In genomic region chr6:137926985-137927384, GRCh38 we compare ENCODE assay signal across 13 cellular contexts. TPM values are rescaled to one million over a fixed set of nuclear protein-coding genes. Genes with fewer than 3 reads are reported as not detected.
A peak's percentile ranks its signal among the peaks of the same experiment; 100 is the strongest.
DNase-seq lines count a peak whose midpoint lies in the region; ATAC-seq, FAIRE-seq and TF ChIP-seq lines count a peak whose summit lies in the region.
"Had no signal": no experiment of that assay in that cellular context is flagged by ENCODE, and none has a peak within 500 bp of the region (broad histone marks: within the 10 kb centered on the region; RNA-seq: fewer than 3 reads in every experiment).

No MANE protein-coding gene starts in this region.

- H3K27me3 ChIP-seq in OCI-LY3 (ENCODE audit: low read depth, low read length), result no peaks in the 10 kb centered on the region
- H3K27me3 ChIP-seq in GM12878 (replicated peaks in 1 of 2; ENCODE audit: control insufficient read depth in 2 of 2, insufficient read depth in 2 of 2, low read length in 1 of 2), result no peaks in the 10 kb centered on the region
- no peaks in the 10 kb centered on the region for H3K27me3 ChIP-seq in smooth muscle cell (ENCODE audit: low read depth)
- H3K27me3 ChIP-seq: ovary had no signal

- no peaks in the 10 kb centered on the region for H3F3A ChIP-seq in smooth muscle cell (ENCODE audit: low read depth)

- H3K4me1 ChIP-seq in OCI-LY3 (ENCODE audit: low read length) (peaks cover 92% of the 10 kb centered on the region), GM12878 (ENCODE audit: control insufficient read depth, insufficient read depth, low read length) (peaks cover 62% of the 10 kb centered on the region), smooth muscle cell (ENCODE audit: low read depth) (peaks cover 20% of the 10 kb centered on the region), kidney (ENCODE audit: control insufficient read depth in 1 of 2, insufficient read depth in 1 of 2, low read depth in 1 of 2, low read length in 2 of 2) (no peaks in the 10 kb centered on the region)

- no peaks in the 10 kb centered on the region for H3K27me3 Mint-ChIP-seq in activated CD8-positive, alpha-beta memory T cell treated with anti-CD3 and anti-CD28 coated beads, Interleukin-2, amount 10 ng/mL, durations not matched to agents 7 days and 5 days
- no peaks in the 10 kb centered on the region for H3K27me3 Mint-ChIP-seq in Calu3 (ENCODE audit: unreplicated experiment)
- H3K27me3 Mint-ChIP-seq: type B pancreatic cell had no signal

- peaks cover 7% of the 10 kb centered on the region for H3K36me3 Mint-ChIP-seq in activated CD8-positive, alpha-beta memory T cell treated with anti-CD3 and anti-CD28 coated beads, Interleukin-2, amount 10 ng/mL, durations not matched to agents 7 days and 5 days
- peaks cover 4% of the 10 kb centered on the region for H3K36me3 Mint-ChIP-seq in Calu3 (ENCODE audit: insufficient read depth, unreplicated experiment)
- H3K36me3 Mint-ChIP-seq: type B pancreatic cell had no signal

- intact Hi-C loops in GM12878 (cut with micrococcal nuclease; ENCODE audit: unreplicated experiment), result loop anchor here (1.0 to 10.0 kb wide), 6 partner anchors 13 to 825 kb away; no protein-coding TSS in a partner anchor
- intact Hi-C loops in kidney (cut with DNase I), result no loop called here
- intact Hi-C loops in Calu3 (cut with micrococcal nuclease; ENCODE audit: unreplicated experiment), result no loop called here

- ATAC-seq in activated CD8-positive, alpha-beta memory T cell treated with anti-CD3 and anti-CD28 coated beads, Interleukin-2, amount 10 ng/mL, durations not matched to agents 7 days and 5 days, result no peak
- no peak for ATAC-seq in GM12878

- H3K36me3 ChIP-seq in OCI-LY3 (replicated peaks; ENCODE audit: low read depth, low read length), result no peaks in the 10 kb centered on the region
- H3K36me3 ChIP-seq in GM12878 (ENCODE audit: control insufficient read depth in 2 of 2, insufficient read depth in 2 of 2, low read length in 1 of 2), result no peaks in the 10 kb centered on the region
- no peaks in the 10 kb centered on the region for H3K36me3 ChIP-seq in smooth muscle cell (ENCODE audit: low read depth)
- H3K36me3 ChIP-seq in kidney (ENCODE audit: control insufficient read depth in 1 of 2, insufficient read depth in 2 of 2, low read length in 2 of 2), result no peaks in the 10 kb centered on the region
- H3K36me3 ChIP-seq: ovary had no signal

- TF ChIP-seq CTCF in OCI-LY3 (IDR thresholded peaks at IDR 0.05; ENCODE audit: low read depth, low read length), result no peak
- no peak for TF ChIP-seq CTCF in GM12878 (IDR thresholded peaks at IDR 0.05 in 2 of 3, conservative IDR thresholded peaks at IDR 0.05 in 1 of 3; ENCODE audit: control insufficient read depth in 2 of 3, extremely low read depth in 1 of 3, insufficient read depth in 1 of 3, low read depth in 3 of 3, low read length in 3 of 3)
- TF ChIP-seq CTCF in smooth muscle cell (IDR thresholded peaks at IDR 0.05; ENCODE audit: borderline replicate concordance, insufficient read depth, poor library complexity, severe bottlenecking), result no peak
- no peak for TF ChIP-seq CTCF in kidney (IDR thresholded peaks at IDR 0.05; ENCODE audit: borderline replicate concordance, extremely low read depth, insufficient read depth)
- TF ChIP-seq CTCF in Calu3 (IDR thresholded peaks at IDR 0.05; ENCODE audit: unreplicated experiment), result no peak

- FAIRE-seq in GM12878 (lab: Jason Lieb, UNC) (no peak), kidney (lab: Jason Lieb, UNC) (no peak)

- no peaks in the 10 kb centered on the region for H3K9me3 Mint-ChIP-seq in activated CD8-positive, alpha-beta memory T cell treated with anti-CD3 and anti-CD28 coated beads, Interleukin-2, amount 10 ng/mL, durations not matched to agents 7 days and 5 days (ENCODE audit: low read depth)
- no peaks in the 10 kb centered on the region for H3K9me3 Mint-ChIP-seq in Calu3 (ENCODE audit: low read depth, unreplicated experiment)
- H3K9me3 Mint-ChIP-seq: type B pancreatic cell had no signal

- H3K9ac ChIP-seq in OCI-LY3 (ENCODE audit: low read length), result peak overlapping the region; percentile 80
- peak overlapping the region; percentile 60 for H3K9ac ChIP-seq in GM12878 (ENCODE audit: control insufficient read depth, insufficient read depth, low read length)
- H3K9ac ChIP-seq in smooth muscle cell (ENCODE audit: low read depth), result peak overlapping the region; percentile 13
- no peak overlapping the region for H3K9ac ChIP-seq in kidney (ENCODE audit: low read length in 2 of 2)

- no peak overlapping the region for H3K4me3 Mint-ChIP-seq in activated CD8-positive, alpha-beta memory T cell treated with anti-CD3 and anti-CD28 coated beads, Interleukin-2, amount 10 ng/mL, durations not matched to agents 7 days and 5 days
- H3K4me3 Mint-ChIP-seq in Calu3 (ENCODE audit: low read depth, unreplicated experiment), result no peak overlapping the region
- H3K4me3 Mint-ChIP-seq: type B pancreatic cell had no signal

- peak overlapping the region; percentile 54 for H3K4me2 ChIP-seq in OCI-LY3 (ENCODE audit: low read length)
- H3K4me2 ChIP-seq in GM12878 (ENCODE audit: control insufficient read depth, insufficient read depth), result peak overlapping the region; percentile 59; the same call in 1 of the 2 replicates
- peak overlapping the region; percentile 10 for H3K4me2 ChIP-seq in smooth muscle cell

- 93% methylated on average over 3 of the region's 3 CpGs for WGBS in GM12878 (ENCODE audit: insufficient coverage, insufficient replicate concordance, low lambda C conversion rate, missing lambda C conversion rate)
- 87% methylated on average over 3 of the region's 3 CpGs for WGBS in smooth muscle cell (ENCODE audit: low lambda C conversion rate)

- H3K4me1 Mint-ChIP-seq in activated CD8-positive, alpha-beta memory T cell treated with anti-CD3 and anti-CD28 coated beads, Interleukin-2, amount 10 ng/mL, durations not matched to agents 7 days and 5 days, result peaks cover 40% of the 10 kb centered on the region
- peaks cover 21% of the 10 kb centered on the region for H3K4me1 Mint-ChIP-seq in Calu3 (ENCODE audit: low read depth, unreplicated experiment)

- in situ Hi-C loops in GM12878 (cut with MboI), result no loop called here

- POLR2A ChIA-PET in GM12878 (lab: Charles Lee), result interaction anchor here (0.5 to 9.2 kb wide), 14 partner anchors 9 to 219 kb away, joined by 3 to 153 read pairs (median 6); no protein-coding TSS in a partner anchor

- TF ChIP-seq RAD21 in GM12878 (IDR thresholded peaks at IDR 0.05; ENCODE audit: insufficient read depth, low read depth, low read length), result no peak

- peak overlapping the region; percentile 87 for H3K27ac Mint-ChIP-seq in activated CD8-positive, alpha-beta memory T cell treated with anti-CD3 and anti-CD28 coated beads, Interleukin-2, amount 10 ng/mL, durations not matched to agents 7 days and 5 days
- H3K27ac Mint-ChIP-seq in Calu3 (ENCODE audit: unreplicated experiment), result no peak overlapping the region
- H3K27ac Mint-ChIP-seq: type B pancreatic cell had no signal

- no peak overlapping the region for H2AFZ ChIP-seq in OCI-LY3 (ENCODE audit: low read depth, low read length)
- H2AFZ ChIP-seq in GM12878 (ENCODE audit: control insufficient read depth, low read depth, low read length), result peak overlapping the region; percentile 31
- no peak overlapping the region for H2AFZ ChIP-seq in smooth muscle cell (ENCODE audit: low read depth)

- H3K9me3 ChIP-seq in OCI-LY3 (ENCODE audit: insufficient read depth, low read length) (no peaks in the 10 kb centered on the region), GM12878 (replicated peaks; ENCODE audit: control insufficient read depth, insufficient read depth, low read length) (no peaks in the 10 kb centered on the region), smooth muscle cell (replicated peaks; ENCODE audit: low read depth) (no peaks in the 10 kb centered on the region), kidney (ENCODE audit: control insufficient read depth in 1 of 2, low read length in 2 of 2) (no peaks in the 10 kb centered on the region)
- H3K9me3 ChIP-seq: ovary had no signal

- no TSS peak for BruUV-seq in GM12878 (replicated peaks; lab: Mats Ljungman, UMichigan)
- no TSS peak for BruUV-seq in Calu3 (replicated peaks; lab: Mats Ljungman, UMichigan)

- H3K27ac ChIP-seq in OCI-LY3 (ENCODE audit: low read length), result peak overlapping the region; percentile 98
- peak overlapping the region; percentile 98 for H3K27ac ChIP-seq in GM12878 (ENCODE audit: control insufficient read depth, insufficient read depth)
- H3K27ac ChIP-seq in smooth muscle cell (ENCODE audit: low read depth), result peak overlapping the region; percentile 51
- no peak overlapping the region for H3K27ac ChIP-seq in kidney (ENCODE audit: low read depth in 2 of 2, low read length in 2 of 2)
- H3K27ac ChIP-seq: ovary had no signal

- H4K20me1 ChIP-seq in OCI-LY3 (ENCODE audit: insufficient read depth, low read length), result no peaks in the 10 kb centered on the region
- no peaks in the 10 kb centered on the region for H4K20me1 ChIP-seq in GM12878 (ENCODE audit: control insufficient read depth, insufficient read depth)
- H4K20me1 ChIP-seq in smooth muscle cell (ENCODE audit: low read depth), result no peaks in the 10 kb centered on the region

- TF ChIP-seq POLR2A in GM12878 (IDR thresholded peaks at IDR 0.05; ENCODE audit: low read depth, low read length), result no peak

- RAD21 ChIA-PET in GM12878 (lab: Charles Lee; ENCODE audit: unreplicated experiment), result interaction anchor here (0.8 to 5.8 kb wide), 19 partner anchors 9 to 268 kb away, joined by 3 to 75 read pairs (median 6); no protein-coding TSS in a partner anchor

- no peak for TF ChIP-seq EP300 in GM12878 (IDR thresholded peaks at IDR 0.05; ENCODE audit: borderline replicate concordance in 1 of 2, control insufficient read depth in 1 of 2, low read depth in 2 of 2, low read length in 2 of 2)

- SMC1A ChIA-PET in GM12878 (lab: Charles Lee; ENCODE audit: uncharacterized antibody, unreplicated experiment), result interaction anchor here (0.9 to 34.9 kb wide), 16 partner anchors 8 to 253 kb away, joined by 3 to 1237 read pairs (median 6); partner anchors contain the start of gene TNFAIP3

- H3K4me3 ChIP-seq in OCI-LY3 (ENCODE audit: low read length) (no peak overlapping the region), GM12878 (no peak overlapping the region), smooth muscle cell (no peak overlapping the region), kidney (ENCODE audit: low read length in 2 of 2) (no peak overlapping the region)
- H3K4me3 ChIP-seq: ovary had no signal

- no peaks in the 10 kb centered on the region for H3K79me2 ChIP-seq in OCI-LY3 (ENCODE audit: low read length)
- peaks cover 5% of the 10 kb centered on the region for H3K79me2 ChIP-seq in GM12878 (ENCODE audit: control insufficient read depth, insufficient read depth, low read length)
- H3K79me2 ChIP-seq in smooth muscle cell (ENCODE audit: low read depth), result no peaks in the 10 kb centered on the region

- DNase-seq in activated CD8-positive, alpha-beta memory T cell treated with anti-CD3 and anti-CD28 coated beads, Interleukin-2, amount 10 ng/mL, durations not matched to agents 7 days and 5 days, result no peak
- DNase-seq in activated CD8-positive, alpha-beta memory T cell treated with anti-CD3 and anti-CD28 coated beads, Interleukin-2, amount 50 U/mL, for 48 hours, result no peak
- DNase-seq in GM12878 (ENCODE audit: low read depth, low spot score) (no peak), smooth muscle cell (lab: John Stamatoyannopoulos, UW; ENCODE audit: unreplicated experiment) (no peak), kidney (no peak), Calu3 (no peak), NCI-H2029 (lab: John Stamatoyannopoulos, UW) (no peak)
- DNase-seq: DMS 273 treated with DMSO at 0.1 percent for 48 hours, NCI-H1436, NCI-H526, ovary had no signal

- CTCF ChIA-PET in activated CD8-positive, alpha-beta memory T cell treated with anti-CD3 and anti-CD28 coated beads, Interleukin-2, amount 10 ng/mL, durations not matched to agents 7 days and 5 days (lab: Charles Lee), result interaction anchor here (0.9 to 4.9 kb wide), 11 partner anchors 9 to 222 kb away, joined by 3 to 32 read pairs (median 5); partner anchors contain the start of gene TNFAIP3
- CTCF ChIA-PET in GM12878 (lab: Yijun Ruan, JAX), result interaction anchor here (0.7 to 6.1 kb wide), 12 partner anchors 9 to 222 kb away, joined by 3 to 102 read pairs (median 6); no protein-coding TSS in a partner anchor
- CTCF ChIA-PET in Calu3 (lab: Charles Lee), result no interaction called here

RNA-seq across cellular contexts. Expression of gene TNFAIP3, which starts 59.9 kb away (rescaled TPM):
- total RNA-seq in activated CD8-positive, alpha-beta memory T cell treated with anti-CD3 and anti-CD28 coated beads, Interleukin-2, amount 10 ng/mL, durations not matched to agents 7 days and 5 days, result 100 to 1,000 TPM in 1 of 2 experiments, 10 to 100 TPM in 1; 86.7 to 225 TPM
- 258 and 260 TPM in 2 replicates for total RNA-seq in GM12878 (2013; cell fraction: nucleolus; rRNA removed)
- total RNA-seq in GM12878 (2014; rRNA removed), result 84.0 and 96.8 TPM in 2 replicates
- 81.4 and 82.4 TPM in 2 replicates for total RNA-seq in GM12878 (2014; rRNA removed; fragmentation: Illumina TruSeq; extraction: Trizol)
- 220 and 229 TPM in 2 replicates for total RNA-seq in GM12878 (2021)
- 59.4 TPM for polyA plus RNA-seq in GM12878 (2011; ENCODE audit: low read depth)
- polyA plus RNA-seq in GM12878 (2011; rRNA removed), result 308 and 350 TPM in 2 replicates
- 204 and 210 TPM in 2 replicates for polyA plus RNA-seq in GM12878 (2011; cell fraction: cytosol; rRNA removed)
- 565 and 695 TPM in 2 replicates for polyA plus RNA-seq in GM12878 (2011; cell fraction: nucleus; rRNA removed)
- polyA plus RNA-seq in GM12878 (2012), result 64.6 and 107 TPM in 2 replicates
- 149 and 171 TPM in 2 replicates for polyA plus RNA-seq in GM12878 (2014; fragmentation: Illumina TruSeq; extraction: Trizol)
- 10 to 100 TPM; 18.0 to 31.5 TPM for polyA plus RNA-seq in GM12878 (2014; fragmentation: Nextera tagmentation; extraction: Ambion mirVana)
- polyA plus RNA-seq in GM12878 (2014; rRNA removed), result 138 and 149 TPM in 2 replicates
- polyA plus RNA-seq in GM12878 (2016; fragmentation: Nextera tagmentation; extraction: Ambion mirVana), result 100 to 1,000 TPM; 126 to 128 TPM
- polyA minus RNA-seq in GM12878 (2011; rRNA and poly(A)+ RNA removed), result 268 and 281 TPM in 2 replicates
- 95.9 and 104 TPM in 2 replicates for polyA minus RNA-seq in GM12878 (2011; cell fraction: cytosol; rRNA and poly(A)+ RNA removed)
- polyA minus RNA-seq in GM12878 (2011; cell fraction: nucleus; rRNA and poly(A)+ RNA removed), result 243 and 270 TPM in 2 replicates
- 33.8 and 40.3 TPM in 2 replicates for total RNA-seq in smooth muscle cell
- polyA plus RNA-seq in smooth muscle cell, result 32.2 and 45.1 TPM in 2 replicates
- 52.6 TPM for total RNA-seq in kidney
- 2.8 TPM for polyA plus RNA-seq in kidney (ENCODE audit: insufficient read depth, low read depth, low replicate concordance)
- 19.4 and 22.6 TPM in 2 replicates for total RNA-seq in Calu3 (2022)

Comparison
In these comparisons a context has a peak if more than half of its experiments do, and no peak if none do; other contexts are left out.
1. H3K27ac ChIP-seq: peak in OCI-LY3 (single experiment), GM12878 (single experiment) and smooth muscle cell (single experiment); none in kidney (0 of 2).
2. H3K9ac ChIP-seq: peak in OCI-LY3 (single experiment), GM12878 (single experiment) and smooth muscle cell (single experiment); none in kidney (0 of 2).
3. Peak in every context shown above with its lines, with median percentiles within 50 percentile points of each other: H3K4me2 ChIP-seq.